1 cellular context compared by ENCODE assay signal in genomic region chr20:14991023-14991422, GRCh38.
TF ChIP-seq lines count a peak whose summit lies in the region.

No MANE protein-coding gene starts in this region.

TF ChIP-seq in HepG2, 621 proteins besides CTCF, POLR2A, EP300 and RAD21 (continued from another document and continues in another):
- no peak for TF ChIP-seq ZNF782 (CRISPR knock-in tag; IDR thresholded peaks at IDR 0.05; ENCODE audit: borderline replicate concordance)
- TF ChIP-seq ZNF530 (CRISPR knock-in tag; IDR thresholded peaks at IDR 0.05; ENCODE audit: low read depth): no peak
- no peak for TF ChIP-seq RELA (CRISPR knock-in tag; IDR thresholded peaks at IDR 0.05)
- no peak for TF ChIP-seq HMGA1 (CRISPR knock-in tag; conservative IDR thresholded peaks at IDR 0.05)
- no peak for TF ChIP-seq ZSCAN25 (CRISPR knock-in tag; IDR thresholded peaks at IDR 0.05)
- no peak for TF ChIP-seq ZNF703 (CRISPR knock-in tag; IDR thresholded peaks at IDR 0.05; ENCODE audit: borderline replicate concordance)
- TF ChIP-seq ZFP36 (IDR thresholded peaks at IDR 0.05; ENCODE audit: borderline replicate concordance, low read depth, low read length, partially characterized antibody): no peak
- TF ChIP-seq ATM (IDR thresholded peaks at IDR 0.05; ENCODE audit: borderline replicate concordance): no peak
- no peak for TF ChIP-seq PRDM15 (CRISPR knock-in tag; IDR thresholded peaks at IDR 0.05)
- TF ChIP-seq GFI1 (CRISPR knock-in tag; IDR thresholded peaks at IDR 0.05; ENCODE audit: borderline replicate concordance): peak; percentile 69; the same call in 1 of the 2 replicates
- no peak for TF ChIP-seq DBP (CRISPR knock-in tag; IDR thresholded peaks at IDR 0.05; ENCODE audit: not compliant biosample characterization)
- TF ChIP-seq ZBED4 (CRISPR knock-in tag; IDR thresholded peaks at IDR 0.05; ENCODE audit: borderline replicate concordance): no peak
- TF ChIP-seq ZNF326 (CRISPR knock-in tag; IDR thresholded peaks at IDR 0.05; ENCODE audit: borderline replicate concordance): no peak
- TF ChIP-seq ZNF513 (CRISPR knock-in tag; conservative IDR thresholded peaks at IDR 0.05): no peak
- TF ChIP-seq ZNF468 (CRISPR knock-in tag; IDR thresholded peaks at IDR 0.05): no peak
- TF ChIP-seq ZNF205 (CRISPR knock-in tag; IDR thresholded peaks at IDR 0.05): 0 out of 2 replicates have a peak, but pooled peaks have one; percentile 48
- TF ChIP-seq NFRKB (IDR thresholded peaks at IDR 0.05): no peak
- TF ChIP-seq CHD4 (IDR thresholded peaks at IDR 0.05; ENCODE audit: borderline replicate concordance, low read length): no peak
- no peak for TF ChIP-seq ZNF496 (CRISPR knock-in tag; IDR thresholded peaks at IDR 0.05; ENCODE audit: insufficient replicate concordance)
- TF ChIP-seq ZNF547 (CRISPR knock-in tag; IDR thresholded peaks at IDR 0.05): no peak
- TF ChIP-seq KDM4B (CRISPR knock-in tag; IDR thresholded peaks at IDR 0.05): peak; percentile 86
- no peak for TF ChIP-seq ZNF407 (CRISPR knock-in tag; IDR thresholded peaks at IDR 0.05; ENCODE audit: not compliant biosample characterization)
- peak; percentile 86 for TF ChIP-seq TBX2 (CRISPR knock-in tag; IDR thresholded peaks at IDR 0.05; ENCODE audit: borderline replicate concordance)
- TF ChIP-seq ZBTB37 (CRISPR knock-in tag; IDR thresholded peaks at IDR 0.05): no peak
- no peak for TF ChIP-seq ZNF691 (CRISPR knock-in tag; IDR thresholded peaks at IDR 0.05; ENCODE audit: borderline replicate concordance, low read depth)
- no peak for TF ChIP-seq SP1 (IDR thresholded peaks at IDR 0.05)
- no peak for TF ChIP-seq SP1 (CRISPR knock-in tag; IDR thresholded peaks at IDR 0.05)
- 0 out of 2 replicates have a peak, but pooled peaks have one; percentile 21 for TF ChIP-seq ZSCAN29 (CRISPR knock-in tag; conservative IDR thresholded peaks at IDR 0.05)
- TF ChIP-seq HES4 (CRISPR knock-in tag; IDR thresholded peaks at IDR 0.05; ENCODE audit: borderline replicate concordance): no peak
- peak; percentile 93 for TF ChIP-seq CEBPB (IDR thresholded peaks at IDR 0.05; ENCODE audit: borderline replicate concordance, low read depth, low read length)
- peak in 1 of 2 experiments; percentile 95; a peak in 2 of 4 replicates for TF ChIP-seq ATF4 (CRISPR knock-in tag; IDR thresholded peaks at IDR 0.05)
- TF ChIP-seq IRX3 (CRISPR knock-in tag; IDR thresholded peaks at IDR 0.05; ENCODE audit: borderline replicate concordance, low read depth): no peak
- no peak for TF ChIP-seq ARID2 (CRISPR knock-in tag; IDR thresholded peaks at IDR 0.05; ENCODE audit: borderline replicate concordance)
- TF ChIP-seq ZFP36L2 (CRISPR knock-in tag; IDR thresholded peaks at IDR 0.05): no peak
- no peak for TF ChIP-seq FIP1L1 (IDR thresholded peaks at IDR 0.05; ENCODE audit: borderline replicate concordance, insufficient read depth, low read depth, low read length)
- no peak for TF ChIP-seq ATAD3A (CRISPR knock-in tag; IDR thresholded peaks at IDR 0.05)
- TF ChIP-seq ZNF501 (CRISPR knock-in tag; IDR thresholded peaks at IDR 0.05): no peak
- no peak for TF ChIP-seq ZNF33A (CRISPR knock-in tag; IDR thresholded peaks at IDR 0.05; ENCODE audit: borderline replicate concordance)
